In the genomic region with DNA sequence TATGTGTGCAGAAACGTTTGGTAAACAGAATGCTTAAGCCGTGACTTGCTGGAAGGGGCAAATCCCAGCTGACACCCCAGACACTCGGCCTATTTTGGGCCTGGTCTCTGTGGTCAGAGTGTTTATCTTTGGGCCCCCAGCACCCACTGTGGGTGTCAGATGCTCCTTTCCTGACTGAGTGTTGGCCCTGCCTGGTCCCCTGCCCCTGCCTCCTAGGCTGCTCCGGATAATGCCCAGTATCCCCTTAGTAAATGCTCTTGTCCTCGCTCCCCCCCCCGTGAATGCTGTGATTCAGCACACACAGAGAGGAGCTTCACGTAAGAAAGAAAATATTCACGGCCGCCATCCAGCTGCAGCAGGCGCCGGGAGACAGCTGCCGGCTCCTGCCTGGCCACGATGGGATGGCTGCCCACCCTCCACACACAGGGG, we compare ENCODE assay signal across 1 cellular context.
TF ChIP-seq lines count a peak whose summit lies in the region.

No MANE protein-coding gene starts in this region.

TF ChIP-seq in H1, 55 proteins besides CTCF, POLR2A, EP300 and RAD21:
- TF ChIP-seq PHF8 (conservative IDR thresholded peaks at IDR 0.05; ENCODE audit: low read depth, low read length) (no peak), SP4 (IDR thresholded peaks at IDR 0.05; ENCODE audit: low read length) (no peak), MAFK (IDR thresholded peaks at IDR 0.05; ENCODE audit: low read depth, low read length) (no peak), SUZ12 (IDR thresholded peaks at IDR 0.05; ENCODE audit: low read length) (no peak), SIX5 (IDR thresholded peaks at IDR 0.05; ENCODE audit: low read depth, low read length) (no peak)
